9 cellular contexts compared by ENCODE assay signal in genomic region chr14:32473476-32473875, GRCh38.
A peak's percentile ranks its signal among the peaks of the same experiment; 100 is the strongest.
DNase-seq lines count a peak whose midpoint lies in the region; ATAC-seq and TF ChIP-seq lines count a peak whose summit lies in the region.
"Had no signal": no experiment of that assay in that cellular context is flagged by ENCODE, and none has a peak within 500 bp of the region (broad histone marks: within the 10 kb centered on the region; RNA-seq: fewer than 3 reads in every experiment).

No MANE protein-coding gene starts in this region.

- H3K9me3 ChIP-seq in lower lobe of right lung (no peaks in the 10 kb centered on the region), transverse colon (no peaks in the 10 kb centered on the region), OCI-LY7 (ENCODE audit: low read length) (no peaks in the 10 kb centered on the region)

- TF ChIP-seq POLR2A in transverse colon (IDR thresholded peaks at IDR 0.05): no peak

- ATAC-seq in lower lobe of right lung: peak; percentile 43 to 45
- ATAC-seq in stimulated activated effector memory CD8-positive, alpha-beta T cell treated with anti-CD3 and anti-CD28 coated beads, Interleukin-12 subunit alpha, Interleukin-12 subunit beta, amount 100 ng/mL, for 72 hours: no peak
- no peak for ATAC-seq in activated CD8-positive, alpha-beta memory T cell treated with anti-CD3 and anti-CD28 coated beads, Interleukin-2, amount 10 ng/mL, durations not matched to agents 7 days and 5 days

- H3K36me3 Mint-ChIP-seq in activated CD4-positive, alpha-beta T cell treated with anti-CD3 and anti-CD28 coated beads, Interleukin-2, amount 10 ng/mL, durations not matched to agents 24 days and 14 days (ENCODE audit: low read depth): no peaks in the 10 kb centered on the region
- no peaks in the 10 kb centered on the region for H3K36me3 Mint-ChIP-seq in stimulated activated effector memory CD8-positive, alpha-beta T cell treated with anti-CD3 and anti-CD28 coated beads, Interleukin-12 subunit alpha, Interleukin-12 subunit beta, amount 100 ng/mL, for 72 hours
- H3K36me3 Mint-ChIP-seq in activated CD8-positive, alpha-beta memory T cell treated with anti-CD3 and anti-CD28 coated beads, Interleukin-2, amount 10 ng/mL, durations not matched to agents 7 days and 5 days: no peaks in the 10 kb centered on the region

- no peak overlapping the region for H3K27ac Mint-ChIP-seq in activated CD4-positive, alpha-beta T cell treated with anti-CD3 and anti-CD28 coated beads, Interleukin-2, amount 10 ng/mL, durations not matched to agents 24 days and 14 days
- H3K27ac Mint-ChIP-seq in stimulated activated effector memory CD8-positive, alpha-beta T cell treated with anti-CD3 and anti-CD28 coated beads, Interleukin-12 subunit alpha, Interleukin-12 subunit beta, amount 100 ng/mL, for 72 hours: no peak overlapping the region
- no peak overlapping the region for H3K27ac Mint-ChIP-seq in activated CD8-positive, alpha-beta memory T cell treated with anti-CD3 and anti-CD28 coated beads, Interleukin-2, amount 10 ng/mL, durations not matched to agents 7 days and 5 days
- H3K27ac Mint-ChIP-seq: activated CD4-positive, alpha-beta memory T cell treated with anti-CD3 and anti-CD28 coated beads, Interleukin-2, amount 10 ng/mL, durations not matched to agents 7 days and 5 days had no signal

- DNase-seq in NCI-H1694 treated with DMSO at 0.1 percent for 48 hours (lab: John Stamatoyannopoulos, UW) (peak; percentile 35), epithelial cell of proximal tubule (ENCODE audit: low read depth) (peak; percentile 74), lower lobe of right lung (no peak), transverse colon (peak; percentile 44), OCI-LY7 (ENCODE audit: low spot score) (no peak)
- DNase-seq in activated CD4-positive, alpha-beta T cell treated with anti-CD3 and anti-CD28 coated beads, Interleukin-2, amount 10 ng/mL, durations not matched to agents 24 days and 14 days: no peak
- DNase-seq in stimulated activated effector memory CD8-positive, alpha-beta T cell treated with anti-CD3 and anti-CD28 coated beads, Interleukin-12 subunit alpha, Interleukin-12 subunit beta, amount 100 ng/mL, for 72 hours (ENCODE audit: low spot score in 2 of 2): no peak
- no peak for DNase-seq in activated CD8-positive, alpha-beta memory T cell treated with anti-CD3 and anti-CD28 coated beads, Interleukin-2, amount 10 ng/mL, durations not matched to agents 7 days and 5 days
- DNase-seq: activated CD4-positive, alpha-beta memory T cell treated with anti-CD3 and anti-CD28 coated beads, Interleukin-2, amount 10 ng/mL, durations not matched to agents 7 days and 5 days had no signal

- TF ChIP-seq CTCF in epithelial cell of proximal tubule (conservative IDR thresholded peaks at IDR 0.05; ENCODE audit: low read depth, low read length) (no peak), lower lobe of right lung (IDR thresholded peaks at IDR 0.05) (no peak), transverse colon (IDR thresholded peaks at IDR 0.05) (no peak), OCI-LY7 (conservative IDR thresholded peaks at IDR 0.05; ENCODE audit: low read length) (no peak)

- H3K9me3 Mint-ChIP-seq in activated CD4-positive, alpha-beta T cell treated with anti-CD3 and anti-CD28 coated beads, Interleukin-2, amount 10 ng/mL, durations not matched to agents 24 days and 14 days: no peaks in the 10 kb centered on the region
- H3K9me3 Mint-ChIP-seq in stimulated activated effector memory CD8-positive, alpha-beta T cell treated with anti-CD3 and anti-CD28 coated beads, Interleukin-12 subunit alpha, Interleukin-12 subunit beta, amount 100 ng/mL, for 72 hours: no peaks in the 10 kb centered on the region
- no peaks in the 10 kb centered on the region for H3K9me3 Mint-ChIP-seq in activated CD8-positive, alpha-beta memory T cell treated with anti-CD3 and anti-CD28 coated beads, Interleukin-2, amount 10 ng/mL, durations not matched to agents 7 days and 5 days (ENCODE audit: low read depth)
- H3K9me3 Mint-ChIP-seq: activated CD4-positive, alpha-beta memory T cell treated with anti-CD3 and anti-CD28 coated beads, Interleukin-2, amount 10 ng/mL, durations not matched to agents 7 days and 5 days had no signal

- H3K27ac ChIP-seq in lower lobe of right lung (no peak overlapping the region), transverse colon (peak overlapping the region; percentile 49 to 70 (median 64)), OCI-LY7 (ENCODE audit: low read depth, low read length, poor library complexity, severe bottlenecking) (no peak overlapping the region)

- intact Hi-C loops in lower lobe of right lung (cut with DNase I) (no loop called here), transverse colon (cut with DNase I; ENCODE audit: low total_unique reads) (no loop called here), OCI-LY7 (cut with micrococcal nuclease; ENCODE audit: unreplicated experiment) (loop anchor here (10.0 kb wide), 1 partner anchor 549 kb away; no protein-coding TSS in a partner anchor)
- intact Hi-C loops in activated CD4-positive, alpha-beta T cell treated with anti-CD3 and anti-CD28 coated beads, Interleukin-2, amount 10 ng/mL, durations not matched to agents 24 days and 14 days (cut with micrococcal nuclease): no loop called here

- no peak overlapping the region for H2AFZ ChIP-seq in OCI-LY7 (ENCODE audit: low read length)

- H3K36me3 ChIP-seq in lower lobe of right lung (no peaks in the 10 kb centered on the region), transverse colon (no peaks in the 10 kb centered on the region), OCI-LY7 (ENCODE audit: insufficient read depth, low read length) (no peaks in the 10 kb centered on the region)

- no peaks in the 10 kb centered on the region for H4K20me1 ChIP-seq in OCI-LY7 (ENCODE audit: insufficient read depth, low read length)

- BruUV-seq in OCI-LY7 (replicated peaks; lab: Mats Ljungman, UMichigan): no TSS peak

- in situ Hi-C loops in transverse colon (cut with MboI; ENCODE audit: low pct_ligation_motif_present in 1 of 4, low pct_unique_long_range_greater_than_20kb in 1 of 4, low sequenced_read_pairs in 3 of 4): loop anchor here in 1 of 4 donors (10.0 kb wide), 1 partner anchor 219 kb away; no protein-coding TSS in a partner anchor

- WGBS in transverse colon (ENCODE audit: low coverage in 1 of 2), 2 donors: 12 to 26% methylated on average over 3 of the region's 3 CpGs

- POLR2A ChIA-PET in OCI-LY7 (lab: Charles Lee): no interaction called here

- CTCF ChIA-PET in OCI-LY7 (lab: Charles Lee; ENCODE audit: unreplicated experiment): no interaction called here
- CTCF ChIA-PET in activated CD8-positive, alpha-beta memory T cell treated with anti-CD3 and anti-CD28 coated beads, Interleukin-2, amount 10 ng/mL, durations not matched to agents 7 days and 5 days (lab: Charles Lee): no interaction called here

- H3K4me2 ChIP-seq in OCI-LY7 (ENCODE audit: low read length): no peak overlapping the region

- no peaks in the 10 kb centered on the region for H3K79me2 ChIP-seq in OCI-LY7 (ENCODE audit: insufficient read depth, low read depth, low read length)

- TF ChIP-seq EP300 in transverse colon (IDR thresholded peaks at IDR 0.05; ENCODE audit: low read depth): no peak

- no peaks in the 10 kb centered on the region for H3K4me1 Mint-ChIP-seq in activated CD4-positive, alpha-beta T cell treated with anti-CD3 and anti-CD28 coated beads, Interleukin-2, amount 10 ng/mL, durations not matched to agents 24 days and 14 days
- H3K4me1 Mint-ChIP-seq in stimulated activated effector memory CD8-positive, alpha-beta T cell treated with anti-CD3 and anti-CD28 coated beads, Interleukin-12 subunit alpha, Interleukin-12 subunit beta, amount 100 ng/mL, for 72 hours: no peaks in the 10 kb centered on the region
- H3K4me1 Mint-ChIP-seq in activated CD8-positive, alpha-beta memory T cell treated with anti-CD3 and anti-CD28 coated beads, Interleukin-2, amount 10 ng/mL, durations not matched to agents 7 days and 5 days: no peaks in the 10 kb centered on the region

- H3K4me1 ChIP-seq in lower lobe of right lung: peaks cover 5% of the 10 kb centered on the region
- peaks cover 0 to 18% (median 6%) of the 10 kb centered on the region in 4 donors for H3K4me1 ChIP-seq in transverse colon
- H3K4me1 ChIP-seq in OCI-LY7 (ENCODE audit: insufficient read depth, low read length, poor library complexity, severe bottlenecking): no peaks in the 10 kb centered on the region

- H3K27me3 Mint-ChIP-seq in activated CD4-positive, alpha-beta T cell treated with anti-CD3 and anti-CD28 coated beads, Interleukin-2, amount 10 ng/mL, durations not matched to agents 24 days and 14 days: peaks cover 3% of the 10 kb centered on the region
- H3K27me3 Mint-ChIP-seq in activated CD8-positive, alpha-beta memory T cell treated with anti-CD3 and anti-CD28 coated beads, Interleukin-2, amount 10 ng/mL, durations not matched to agents 7 days and 5 days: peaks cover 13% of the 10 kb centered on the region

- no peaks in the 10 kb centered on the region for H3K9me2 ChIP-seq in OCI-LY7 (ENCODE audit: insufficient read depth, low read length)

- H3K4me3 ChIP-seq in epithelial cell of proximal tubule (ENCODE audit: low read depth, low read length) (peak overlapping the region; percentile 5), lower lobe of right lung (no peak overlapping the region), transverse colon (no peak overlapping the region), OCI-LY7 (ENCODE audit: low read depth, low read length, poor library complexity, severe bottlenecking) (no peak overlapping the region)

- no peaks in the 10 kb centered on the region for H3K27me3 ChIP-seq in lower lobe of right lung (ENCODE audit: low read depth)
- H3K27me3 ChIP-seq in transverse colon: no peaks in the 10 kb centered on the region

- no peak overlapping the region for H3K4me3 Mint-ChIP-seq in activated CD4-positive, alpha-beta T cell treated with anti-CD3 and anti-CD28 coated beads, Interleukin-2, amount 10 ng/mL, durations not matched to agents 24 days and 14 days
- no peak overlapping the region for H3K4me3 Mint-ChIP-seq in stimulated activated effector memory CD8-positive, alpha-beta T cell treated with anti-CD3 and anti-CD28 coated beads, Interleukin-12 subunit alpha, Interleukin-12 subunit beta, amount 100 ng/mL, for 72 hours
- H3K4me3 Mint-ChIP-seq in activated CD8-positive, alpha-beta memory T cell treated with anti-CD3 and anti-CD28 coated beads, Interleukin-2, amount 10 ng/mL, durations not matched to agents 7 days and 5 days: no peak overlapping the region
- H3K4me3 Mint-ChIP-seq: activated CD4-positive, alpha-beta memory T cell treated with anti-CD3 and anti-CD28 coated beads, Interleukin-2, amount 10 ng/mL, durations not matched to agents 7 days and 5 days had no signal

Comparison
In these comparisons a context has a peak if more than half of its experiments do, and no peak if none do; other contexts are left out.
1. DNase-seq: peak in NCI-H1694 treated with DMSO at 0.1 percent for 48 hours (single experiment), epithelial cell of proximal tubule (single experiment) and transverse colon (single experiment); none in lower lobe of right lung (single experiment), OCI-LY7 (single experiment), activated CD4-positive, alpha-beta T cell treated with anti-CD3 and anti-CD28 coated beads, Interleukin-2, amount 10 ng/mL, durations not matched to agents 24 days and 14 days (single experiment), stimulated activated effector memory CD8-positive, alpha-beta T cell treated with anti-CD3 and anti-CD28 coated beads, Interleukin-12 subunit alpha, Interleukin-12 subunit beta, amount 100 ng/mL, for 72 hours (0 of 2) and activated CD8-positive, alpha-beta memory T cell treated with anti-CD3 and anti-CD28 coated beads, Interleukin-2, amount 10 ng/mL, durations not matched to agents 7 days and 5 days (single experiment).
2. ATAC-seq: peak in lower lobe of right lung (2 of 2); none in stimulated activated effector memory CD8-positive, alpha-beta T cell treated with anti-CD3 and anti-CD28 coated beads, Interleukin-12 subunit alpha, Interleukin-12 subunit beta, amount 100 ng/mL, for 72 hours (single experiment) and activated CD8-positive, alpha-beta memory T cell treated with anti-CD3 and anti-CD28 coated beads, Interleukin-2, amount 10 ng/mL, durations not matched to agents 7 days and 5 days (single experiment).
3. H3K27ac ChIP-seq: peak in transverse colon (4 of 4); none in lower lobe of right lung (single experiment) and OCI-LY7 (single experiment).